ENCODE assay signal across 8 cellular contexts in genomic region chr4:91422011-91422410, GRCh38.
"Had no signal": no experiment of that assay in that cellular context is flagged by ENCODE, and none has a peak within 500 bp of the region (broad histone marks: within the 10 kb centered on the region; RNA-seq: fewer than 3 reads in every experiment).

No MANE protein-coding gene starts in this region.

- H3K36me3 ChIP-seq: HAP-1 had no signal

- DNase-seq: H7, HFFc6, KBM-7 had no signal

- H3K27ac Mint-ChIP-seq: GM23338, HFFc6 had no signal

- H2AFZ ChIP-seq: GM23338 had no signal

- ATAC-seq: GM23338, HCT116 had no signal

- H3K9me3 ChIP-seq: HAP-1 had no signal

- H3K27ac ChIP-seq: HL-60, KMS-11 had no signal

- H3K9ac ChIP-seq: KMS-11 had no signal

- H3K4me3 ChIP-seq: GM23338, HAP-1 had no signal

- H3K4me2 ChIP-seq: GM23338, KMS-11 had no signal

- H3K4me1 ChIP-seq: HAP-1 had no signal

- H3K4me3 Mint-ChIP-seq: GM23338, HFFc6 had no signal
